8 cellular contexts compared by ENCODE assay signal in the genomic region with DNA sequence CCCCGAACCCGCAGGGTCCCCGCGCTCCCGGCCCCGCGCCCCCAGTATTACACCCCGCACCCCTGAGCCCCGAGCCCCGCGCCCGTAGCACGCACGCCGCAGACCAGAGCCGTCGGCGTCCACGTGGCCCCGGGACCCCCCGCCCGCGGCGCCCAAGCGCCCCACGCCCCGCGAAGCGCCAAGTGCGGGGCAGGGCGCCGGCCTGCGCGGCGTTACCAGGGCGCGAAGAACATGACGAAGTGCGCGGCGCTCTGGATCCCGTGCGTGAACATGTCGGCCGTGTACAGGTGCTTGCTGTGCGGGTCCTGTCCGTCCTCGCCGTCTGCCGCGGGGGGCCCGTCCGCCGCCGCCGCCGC. TPM values are rescaled to one million over a fixed set of nuclear protein-coding genes. Genes with fewer than 3 reads are reported as not detected.
A peak's percentile ranks its signal among the peaks of the same experiment; 100 is the strongest.
DNase-seq lines count a peak whose midpoint lies in the region; ATAC-seq and TF ChIP-seq lines count a peak whose summit lies in the region.

No MANE protein-coding gene starts in this region.

- intact Hi-C loops in mammary epithelial cell (cut with micrococcal nuclease) = loop anchor here (2.0 kb wide), 2 partner anchors 149 to 185 kb away; no protein-coding TSS in a partner anchor
- intact Hi-C loops in mucosa of descending colon (cut with DNase I, micrococcal nuclease) = no loop called here

- dilution Hi-C loops in mammary epithelial cell (cut with HindIII; ENCODE audit: low sequenced_read_pairs) = no loop called here

- peak overlapping the region; percentile 83 for H3K4me2 ChIP-seq in mammary epithelial cell (ENCODE audit: insufficient read depth, low read depth, low read length)

- H3K9me3 ChIP-seq in mammary epithelial cell (replicated peaks; ENCODE audit: insufficient read depth, low read length) (no peaks in the 10 kb centered on the region), mucosa of descending colon (no peaks in the 10 kb centered on the region)

- peaks cover 46% of the 10 kb centered on the region for H3K79me2 ChIP-seq in mammary epithelial cell (ENCODE audit: insufficient read depth, low read length)

- TF ChIP-seq CTCF in mammary epithelial cell (conservative IDR thresholded peaks at IDR 0.05 in 1 of 2, IDR thresholded peaks at IDR 0.05 in 1 of 2; ENCODE audit: extremely low read depth in 1 of 2, insufficient read depth in 1 of 2, low read depth in 1 of 2, low read length in 2 of 2) = no peak
- TF ChIP-seq CTCF in mucosa of descending colon (IDR thresholded peaks at IDR 0.05) = no peak

- no TSS peak for BruUV-seq in mammary epithelial cell (replicated peaks; lab: Mats Ljungman, UMichigan)

- peak; percentile 42 to 50 for ATAC-seq in activated CD4-positive, CD25-positive, alpha-beta regulatory T cell treated with anti-CD3 and anti-CD28 coated beads, Interleukin-2, amount 50 U/mL, for 24 hours
- ATAC-seq in HG03066 (IDR thresholded peaks at IDR 0.05; ENCODE audit: low read depth, unreplicated experiment) (peak; percentile 17), mucosa of descending colon (peak; percentile 10)

- peaks cover 17% of the 10 kb centered on the region for H3K4me1 ChIP-seq in mammary epithelial cell (ENCODE audit: insufficient read depth, low read length)
- H3K4me1 ChIP-seq in mucosa of descending colon (ENCODE audit: low read depth) = peaks cover 6% of the 10 kb centered on the region

- peak overlapping the region; percentile 49 to 78 (median 74) for H3K4me3 ChIP-seq in mammary epithelial cell (replicated peaks in 1 of 3; ENCODE audit: insufficient read depth in 1 of 3, low read depth in 2 of 3, low read length in 3 of 3)
- peak overlapping the region; percentile 63 for H3K4me3 ChIP-seq in mucosa of descending colon

- H4K20me1 ChIP-seq in mammary epithelial cell (ENCODE audit: insufficient read depth, low read length) = no peaks in the 10 kb centered on the region

- no peaks in the 10 kb centered on the region for H3K27me3 ChIP-seq in mammary epithelial cell (ENCODE audit: insufficient read depth, low read length)

- in situ Hi-C loops in mammary epithelial cell (cut with MboI; ENCODE audit: low sequenced_read_pairs in 2 of 2) = no loop called here
- in situ Hi-C loops in G401 (cut with HindIII; ENCODE audit: low sequenced_read_pairs) = no loop called here

- CTCF ChIA-PET in mammary epithelial cell (lab: Charles Lee; ENCODE audit: low non-redundant PET) = no interaction called here

- H3K9ac ChIP-seq in mammary epithelial cell (ENCODE audit: insufficient read depth, low read length) = no peak overlapping the region

- peak overlapping the region; percentile 92 for H2AFZ ChIP-seq in mammary epithelial cell (ENCODE audit: low read depth, low read length)

- no peaks in the 10 kb centered on the region for H3K36me3 ChIP-seq in mammary epithelial cell (ENCODE audit: insufficient read depth, low read length)
- no peaks in the 10 kb centered on the region for H3K36me3 ChIP-seq in mucosa of descending colon (ENCODE audit: low read depth)

- WGBS in mammary epithelial cell (ENCODE audit: low coverage, missing lambda C conversion rate) = no CpG with 5 or more reads among the region's 57 CpGs

- no peak overlapping the region for H3K27ac ChIP-seq in mammary epithelial cell (ENCODE audit: insufficient read depth, low read depth, low read length)

- no peak for DNase-seq in activated CD4-positive, CD25-positive, alpha-beta regulatory T cell (lab: John Stamatoyannopoulos, UW)
- DNase-seq in mammary epithelial cell = no peak
- no peak for DNase-seq in mucosa of descending colon
- DNase-seq in AG08396 (ENCODE audit: low spot score) = no peak
- no peak for DNase-seq in G401 (ENCODE audit: low spot score)
- no peak for DNase-seq in NCI-H1105 treated with DMSO at 0.1 percent for 48 hours (lab: John Stamatoyannopoulos, UW)

RNA-seq across cellular contexts. Expression of a gene that starts 0.3 kb away (rescaled TPM):
- total RNA-seq in mammary epithelial cell = 100 to 1,000 TPM; 109 to 170 TPM
- polyA plus RNA-seq in mammary epithelial cell = 116 TPM
- polyA minus RNA-seq in mammary epithelial cell = 123 TPM
- 100 to 1,000 TPM in 1 of 3 donors, 10 to 100 TPM in 2; 59.1 to 122 (median 59.3) TPM for total RNA-seq in mucosa of descending colon
- 250 and 311 TPM in 2 replicates for total RNA-seq in G401 (2014; rRNA removed; shearing (Covaris generic))
